11 cellular contexts compared by ENCODE assay signal in genomic region chr5:151072234-151073025, GRCh38. TPM values are rescaled to one million over a fixed set of nuclear protein-coding genes. Genes with fewer than 3 reads are reported as not detected.
DNase-seq lines count a peak whose midpoint lies in the region; ATAC-seq and TF ChIP-seq lines count a peak whose summit lies in the region.
"Had no signal": no experiment of that assay in that cellular context is flagged by ENCODE, and none has a peak within 500 bp of the region (broad histone marks: within the 10 kb centered on the region; RNA-seq: fewer than 3 reads in every experiment).

No MANE protein-coding gene starts in this region.

- peaks cover 55 to 89% (median 72%) of the 10 kb centered on the region in 4 donors for H3K4me1 ChIP-seq in stomach

- peak overlapping the region; percentile 66 for H3K27ac Mint-ChIP-seq in activated CD4-positive, alpha-beta T cell treated with anti-CD3 and anti-CD28 coated beads, Interleukin-2, amount 10 ng/mL, durations not matched to agents 24 days and 14 days
- H3K27ac Mint-ChIP-seq in T-helper 17 cell: peak overlapping the region; percentile 88

- H3K4me1 Mint-ChIP-seq in activated CD4-positive, alpha-beta T cell treated with anti-CD3 and anti-CD28 coated beads, Interleukin-2, amount 10 ng/mL, durations not matched to agents 24 days and 14 days: peaks cover 73% of the 10 kb centered on the region
- H3K4me1 Mint-ChIP-seq in T-helper 17 cell: peaks cover 64% of the 10 kb centered on the region

- H3K27me3 Mint-ChIP-seq in activated CD4-positive, alpha-beta T cell treated with anti-CD3 and anti-CD28 coated beads, Interleukin-2, amount 10 ng/mL, durations not matched to agents 24 days and 14 days: no peaks in the 10 kb centered on the region
- no peaks in the 10 kb centered on the region for H3K27me3 Mint-ChIP-seq in T-helper 17 cell
- H3K27me3 Mint-ChIP-seq: brain had no signal

- no peak for TF ChIP-seq EP300 in stomach (IDR thresholded peaks at IDR 0.05)

- no peak for DNase-seq in activated CD4-positive, alpha-beta T cell treated with anti-CD3 and anti-CD28 coated beads, Interleukin-2, amount 10 ng/mL, durations not matched to agents 24 days and 14 days
- no peak for DNase-seq in activated CD4-positive, alpha-beta T cell treated with anti-CD3 and anti-CD28 coated beads, Interleukin-2, amount 50 U/mL, for 4 hours
- DNase-seq in T-helper 17 cell (no peak), glomerular visceral epithelial cell (ENCODE audit: extremely low spot score) (peak; percentile 92), stomach (no peak), SHP77 treated with DMSO at 0.1 percent for 48 hours (lab: John Stamatoyannopoulos, UW) (no peak), NCI-H526 (lab: John Stamatoyannopoulos, UW) (no peak)
- DNase-seq: NCI-H187 treated with DMSO at 0.1 percent for 48 hours had no signal

- peak overlapping the region; percentile 27 to 62 (median 28) for H3K27ac ChIP-seq in stomach

- peak overlapping the region in 1 of 4 donors; percentile 4 for H3K4me3 ChIP-seq in stomach

- intact Hi-C loops in activated CD4-positive, alpha-beta T cell treated with anti-CD3 and anti-CD28 coated beads, Interleukin-2, amount 10 ng/mL, durations not matched to agents 24 days and 14 days (cut with micrococcal nuclease): no loop called here
- intact Hi-C loops in stomach (cut with DNase I; ENCODE audit: low total_unique reads): no loop called here

- peaks cover 2 to 29% (median 13%) of the 10 kb centered on the region in 4 donors for H3K36me3 ChIP-seq in stomach

- WGBS in stomach, 5 donors: 69 to 84% (median 76%) methylated on average over 6 of the region's 6 CpGs

- no peak for TF ChIP-seq POLR2A in stomach (IDR thresholded peaks at IDR 0.05)

- peaks cover 85% of the 10 kb centered on the region for H3K36me3 Mint-ChIP-seq in activated CD4-positive, alpha-beta T cell treated with anti-CD3 and anti-CD28 coated beads, Interleukin-2, amount 10 ng/mL, durations not matched to agents 24 days and 14 days (ENCODE audit: low read depth)
- H3K36me3 Mint-ChIP-seq in T-helper 17 cell (ENCODE audit: low read depth): peaks cover 4% of the 10 kb centered on the region

- no peaks in the 10 kb centered on the region for H3K27me3 ChIP-seq in stomach

- H3K9me3 Mint-ChIP-seq in activated CD4-positive, alpha-beta T cell treated with anti-CD3 and anti-CD28 coated beads, Interleukin-2, amount 10 ng/mL, durations not matched to agents 24 days and 14 days: no peaks in the 10 kb centered on the region

- no peak overlapping the region for H3K4me3 Mint-ChIP-seq in activated CD4-positive, alpha-beta T cell treated with anti-CD3 and anti-CD28 coated beads, Interleukin-2, amount 10 ng/mL, durations not matched to agents 24 days and 14 days
- peak overlapping the region; percentile 59 for H3K4me3 Mint-ChIP-seq in T-helper 17 cell
- H3K4me3 Mint-ChIP-seq: brain had no signal

- ATAC-seq in T-helper 17 cell (no peak), HG03095 (IDR thresholded peaks at IDR 0.05; ENCODE audit: unreplicated experiment) (no peak)

- no peak for TF ChIP-seq CTCF in stomach (IDR thresholded peaks at IDR 0.05)

- H3K9me3 ChIP-seq in T-helper 17 cell (ENCODE audit: control insufficient read depth, low read length, poor library complexity, severe bottlenecking) (no peaks in the 10 kb centered on the region), stomach (no peaks in the 10 kb centered on the region)

RNA-seq across cellular contexts. Expression of gene TNIP1, which starts 8.4 kb away (rescaled TPM):
- total RNA-seq in activated CD4-positive, alpha-beta T cell treated with anti-CD3 and anti-CD28 coated beads, Interleukin-2, amount 10 ng/mL, durations not matched to agents 24 days and 14 days: 345 and 360 TPM in 2 replicates
- total RNA-seq in T-helper 17 cell (100 to 1,000 TPM; 227 to 245 TPM), stomach (100 to 1,000 TPM in 3 of 5 donors, 10 to 100 TPM in 2; 67.4 to 136 (median 118) TPM)
- 100 to 1,000 TPM in 1 of 3 donors, 10 to 100 TPM in 2; 45.1 to 122 (median 90.8) TPM for polyA plus RNA-seq in stomach

RNA-seq across cellular contexts. Expression of gene GPX3, which starts 52.0 kb away (rescaled TPM):
- total RNA-seq in activated CD4-positive, alpha-beta T cell treated with anti-CD3 and anti-CD28 coated beads, Interleukin-2, amount 10 ng/mL, durations not matched to agents 24 days and 14 days: not detected in 2 replicates
- total RNA-seq in T-helper 17 cell (under 1 TPM in 1 of 2 donors, not detected in 1; 0.22 TPM), stomach (100 to 1,000 TPM in 4 of 5 donors, 10 to 100 TPM in 1; 70.5 to 828 (median 245) TPM)
- polyA plus RNA-seq in stomach: 100 to 1,000 TPM; 232 to 715 (median 360) TPM
- total RNA-seq: T-helper 2 cell treated with Interferon-gamma antibody and Interleukin-4, amounts not matched to agents 100 ng/mL and 5 ng/mL, for 36 hours had no signal

Comparison
In these comparisons a context has a peak if more than half of its experiments do, and no peak if none do; other contexts are left out.
1. RNA of gene GPX3, which starts 52.0 kb away (total RNA-seq): 70.5 to 828 TPM in stomach; 0.22 TPM in T-helper 17 cell and not detected in activated CD4-positive, alpha-beta T cell treated with anti-CD3 and anti-CD28 coated beads, Interleukin-2, amount 10 ng/mL, durations not matched to agents 24 days and 14 days; every median in the first group is over 10 times any median in the second.